14 cellular contexts compared by ENCODE assay signal in genomic region chr3:2771193-2771592, GRCh38.
A peak's percentile ranks its signal among the peaks of the same experiment; 100 is the strongest.
DNase-seq lines count a peak whose midpoint lies in the region; ATAC-seq and TF ChIP-seq lines count a peak whose summit lies in the region.
"Had no signal": no experiment of that assay in that cellular context is flagged by ENCODE, and none has a peak within 500 bp of the region (broad histone marks: within the 10 kb centered on the region; RNA-seq: fewer than 3 reads in every experiment).

No MANE protein-coding gene starts in this region.

- peak overlapping the region; percentile 57 for H3K27ac ChIP-seq in neural progenitor cell
- no peak overlapping the region for H3K27ac ChIP-seq in effector memory CD4-positive, alpha-beta T cell (ENCODE audit: insufficient read depth, low read length, poor library complexity, severe bottlenecking)

- H3K27ac Mint-ChIP-seq in neural progenitor cell (peak overlapping the region; percentile 38), endothelial cell (ENCODE audit: unreplicated experiment) (no peak overlapping the region)

- DNase-seq in neural progenitor cell (ENCODE audit: low spot score): no peak
- DNase-seq in dermis blood vessel endothelial cell: no peak
- DNase-seq in effector memory CD4-positive, alpha-beta T cell: no peak
- no peak for DNase-seq in endothelial cell (ENCODE audit: low spot score)
- DNase-seq: activated CD4-positive, alpha-beta T cell treated with anti-CD3 and anti-CD28 coated beads for 48 hours; activated CD8-positive, alpha-beta memory T cell treated with anti-CD3 and anti-CD28 coated beads, Interleukin-2, amount 50 U/mL, for 4 hours; activated gamma-delta T cell treated with Interleukin-2 at 50 U/mL for 16 hours; anterior cingulate cortex; EL; nucleus accumbens; right cardiac atrium had no signal

- peak overlapping the region; percentile 64 for H3K4me2 ChIP-seq in neural progenitor cell

- H4K20me1 ChIP-seq in neural progenitor cell (ENCODE audit: low read depth): no peaks in the 10 kb centered on the region

- H3K27me3 ChIP-seq in neural progenitor cell: peaks cover 4% of the 10 kb centered on the region
- H3K27me3 ChIP-seq in effector memory CD4-positive, alpha-beta T cell (replicated peaks; ENCODE audit: control insufficient read depth, insufficient read depth, low read length, poor library complexity, severe bottlenecking): no peaks in the 10 kb centered on the region

- H3K36me3 Mint-ChIP-seq in neural progenitor cell (no peaks in the 10 kb centered on the region), endothelial cell (ENCODE audit: low read depth, unreplicated experiment) (peaks cover 6% of the 10 kb centered on the region)

- ATAC-seq in GM18907 (IDR thresholded peaks at IDR 0.05; ENCODE audit: unreplicated experiment) (peak; percentile 97), GM21529 (IDR thresholded peaks at IDR 0.05; ENCODE audit: unreplicated experiment) (peak; percentile 67), HG03060 (IDR thresholded peaks at IDR 0.05; ENCODE audit: low read depth, unreplicated experiment) (peak; percentile 78)
- ATAC-seq: right cardiac atrium had no signal

- H3K9me3 Mint-ChIP-seq in neural progenitor cell (peaks cover 3% of the 10 kb centered on the region), endothelial cell (ENCODE audit: unreplicated experiment) (peaks cover 38% of the 10 kb centered on the region)

- no peak overlapping the region for H3K9ac ChIP-seq in neural progenitor cell

- H3K4me3 ChIP-seq in neural progenitor cell: no peak overlapping the region
- no peak overlapping the region for H3K4me3 ChIP-seq in effector memory CD4-positive, alpha-beta T cell (ENCODE audit: insufficient read depth, low read depth, low read length, poor library complexity, severe bottlenecking)

- H3K36me3 ChIP-seq in neural progenitor cell: no peaks in the 10 kb centered on the region
- no peaks in the 10 kb centered on the region for H3K36me3 ChIP-seq in effector memory CD4-positive, alpha-beta T cell (ENCODE audit: control insufficient read depth, insufficient read depth, low read length)

- peaks cover 20% of the 10 kb centered on the region for H3F3A ChIP-seq in neural progenitor cell (ENCODE audit: low read depth)

- no peak overlapping the region for H2AFZ ChIP-seq in neural progenitor cell (replicated peaks)

- H3K9me3 ChIP-seq in neural progenitor cell (ENCODE audit: low read depth): no peaks in the 10 kb centered on the region
- H3K9me3 ChIP-seq in effector memory CD4-positive, alpha-beta T cell (ENCODE audit: control insufficient read depth, low read length): no peaks in the 10 kb centered on the region

- peaks cover 3% of the 10 kb centered on the region for H3K27me3 Mint-ChIP-seq in neural progenitor cell (ENCODE audit: insufficient read depth, low read depth)
- no peaks in the 10 kb centered on the region for H3K27me3 Mint-ChIP-seq in endothelial cell (ENCODE audit: unreplicated experiment)

- no peak overlapping the region for H3K4me3 Mint-ChIP-seq in neural progenitor cell
- H3K4me3 Mint-ChIP-seq in endothelial cell (ENCODE audit: unreplicated experiment): no peak overlapping the region

- TF ChIP-seq CTCF in neural progenitor cell (IDR thresholded peaks at IDR 0.05) (no peak), endothelial cell (IDR thresholded peaks at IDR 0.05; ENCODE audit: unreplicated experiment) (no peak)

- H3K4me1 Mint-ChIP-seq in neural progenitor cell (peaks cover 31% of the 10 kb centered on the region), endothelial cell (ENCODE audit: unreplicated experiment) (no peaks in the 10 kb centered on the region)

- H3K79me2 ChIP-seq in neural progenitor cell (ENCODE audit: low read depth): no peaks in the 10 kb centered on the region

- peaks cover 20% of the 10 kb centered on the region for H3K4me1 ChIP-seq in neural progenitor cell
- no peaks in the 10 kb centered on the region for H3K4me1 ChIP-seq in effector memory CD4-positive, alpha-beta T cell (ENCODE audit: control insufficient read depth, insufficient read depth, low read length, poor library complexity, severe bottlenecking)
